In the genomic region with DNA sequence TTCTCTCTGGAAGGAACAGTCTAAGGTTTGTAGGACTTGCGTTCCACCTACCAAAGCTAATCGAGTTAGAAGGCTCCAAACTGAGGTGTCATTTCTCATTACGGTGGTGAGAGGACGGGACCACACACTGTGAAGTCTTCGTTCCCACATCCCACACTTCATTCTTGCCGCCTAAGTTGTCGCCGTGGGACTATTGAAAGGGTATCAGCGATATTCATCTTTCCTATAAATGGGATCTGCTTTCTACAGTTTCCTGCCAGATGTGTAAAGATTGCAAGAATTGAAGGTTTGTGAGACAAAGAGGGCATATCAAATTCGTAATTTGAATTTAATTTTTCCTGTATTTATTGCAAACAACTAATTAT, we compare ENCODE assay signal across 1 cellular context.
TF ChIP-seq lines count a peak whose summit lies in the region.

No MANE protein-coding gene starts in this region.

TF ChIP-seq in K562, 482 proteins besides CTCF, POLR2A, EP300 and RAD21 (continued from another document and continues in another):
- TF ChIP-seq YY1 (IDR thresholded peaks at IDR 0.05; ENCODE audit: borderline replicate concordance in 1 of 3, control insufficient read depth in 1 of 3, extremely low read depth in 1 of 3, insufficient read depth in 3 of 3, insufficient read length in 1 of 3, insufficient replicate concordance in 2 of 3, low read depth in 1 of 3, low read length in 2 of 3) (no peak), TRIM24 (IDR thresholded peaks at IDR 0.05) (no peak), SIN3B (IDR thresholded peaks at IDR 0.05; ENCODE audit: low read depth) (no peak), HDAC3 (IDR thresholded peaks at IDR 0.05; ENCODE audit: borderline replicate concordance, partially characterized antibody) (no peak), ZNF695 (CRISPR knock-in tag; IDR thresholded peaks at IDR 0.05) (no peak), NCOA4 (IDR thresholded peaks at IDR 0.05; ENCODE audit: partially characterized antibody) (no peak), RFX1 (IDR thresholded peaks at IDR 0.05) (peak; percentile 22; the same call in 1 of the 2 replicates), ZNF408 (CRISPR knock-in tag; IDR thresholded peaks at IDR 0.05; ENCODE audit: low read depth) (no peak), SMARCA5 (IDR thresholded peaks at IDR 0.05) (no peak), BDP1 (IDR thresholded peaks at IDR 0.05; ENCODE audit: insufficient read depth, insufficient read length) (no peak), ARID1B (IDR thresholded peaks at IDR 0.05) (no peak), KLF10 (CRISPR knock-in tag; IDR thresholded peaks at IDR 0.05) (0 out of 2 replicates have a peak, but pooled peaks have one; percentile 43), YBX1 (IDR thresholded peaks at IDR 0.05) (no peak), BRD9 (IDR thresholded peaks at IDR 0.05; ENCODE audit: low read depth, partially characterized antibody) (no peak), SMARCA4 (IDR thresholded peaks at IDR 0.05) (0 out of 2 replicates have a peak, but pooled peaks have one; percentile 35), DPF2 (IDR thresholded peaks at IDR 0.05) (peak; percentile 42; the same call in 1 of the 2 replicates), RBM39 (optimal IDR thresholded peaks at IDR 0.05; ENCODE audit: low read depth, low read length) (no peak), RBM34 (IDR thresholded peaks at IDR 0.05; ENCODE audit: borderline replicate concordance, insufficient read depth, low read length) (no peak), HOXB6 (CRISPR knock-in tag; IDR thresholded peaks at IDR 0.05; ENCODE audit: borderline replicate concordance) (0 out of 2 replicates have a peak, but pooled peaks have one; percentile 61), ZNF282 (CRISPR knock-in tag; IDR thresholded peaks at IDR 0.05) (no peak), ZNF766 (CRISPR knock-in tag; conservative IDR thresholded peaks at IDR 0.05) (no peak), MAX (CRISPR knock-in tag; IDR thresholded peaks at IDR 0.05) (no peak), ZBTB2 (IDR thresholded peaks at IDR 0.05) (no peak), EP400 (IDR thresholded peaks at IDR 0.05) (no peak; the same call in 1 of the 2 replicates), ZNF79 (CRISPR knock-in tag; IDR thresholded peaks at IDR 0.05; ENCODE audit: low read depth) (no peak), NR2C1 (IDR thresholded peaks at IDR 0.05) (no peak), NR2C1 (tag; IDR thresholded peaks at IDR 0.05) (no peak), ZNF3 (CRISPR knock-in tag; IDR thresholded peaks at IDR 0.05) (no peak), MTF1 (CRISPR knock-in tag; IDR thresholded peaks at IDR 0.05; ENCODE audit: borderline replicate concordance) (no peak), CCAR2 (IDR thresholded peaks at IDR 0.05; ENCODE audit: low read depth, low read length) (no peak), CBFA2T3 (IDR thresholded peaks at IDR 0.05) (no peak), CHD1 (IDR thresholded peaks at IDR 0.05; ENCODE audit: low read length) (no peak), TCF3 (CRISPR knock-in tag; IDR thresholded peaks at IDR 0.05) (no peak), MXD1 (CRISPR knock-in tag; IDR thresholded peaks at IDR 0.05; ENCODE audit: borderline replicate concordance, poor library complexity, severe bottlenecking) (no peak), ZNF318 (IDR thresholded peaks at IDR 0.05; ENCODE audit: borderline replicate concordance in 1 of 2, low read depth in 1 of 2) (no peak), PURB (CRISPR knock-in tag; IDR thresholded peaks at IDR 0.05; ENCODE audit: low read depth) (no peak), DACH1 (IDR thresholded peaks at IDR 0.05; ENCODE audit: partially characterized antibody) (no peak), CSDE1 (IDR thresholded peaks at IDR 0.05) (no peak), ZFP30 (CRISPR knock-in tag; IDR thresholded peaks at IDR 0.05; ENCODE audit: borderline replicate concordance) (no peak), ZNF24 (IDR thresholded peaks at IDR 0.05) (no peak), RNF2 (IDR thresholded peaks at IDR 0.05) (peak; percentile 10), ZNF444 (CRISPR knock-in tag; IDR thresholded peaks at IDR 0.05) (no peak), NR1H2 (CRISPR knock-in tag; IDR thresholded peaks at IDR 0.05) (no peak), TEAD4 (IDR thresholded peaks at IDR 0.05; ENCODE audit: low read length) (no peak), TEAD4 (CRISPR knock-in tag; IDR thresholded peaks at IDR 0.05; ENCODE audit: borderline replicate concordance) (no peak), ID3 (CRISPR knock-in tag; IDR thresholded peaks at IDR 0.05) (no peak), ID3 (tag; IDR thresholded peaks at IDR 0.05) (0 out of 2 replicates have a peak, but pooled peaks have one; percentile 49), CREB1 (IDR thresholded peaks at IDR 0.05) (no peak), CREB1 (CRISPR knock-in tag; IDR thresholded peaks at IDR 0.05) (no peak)
- TF ChIP-seq, protein P1, sequence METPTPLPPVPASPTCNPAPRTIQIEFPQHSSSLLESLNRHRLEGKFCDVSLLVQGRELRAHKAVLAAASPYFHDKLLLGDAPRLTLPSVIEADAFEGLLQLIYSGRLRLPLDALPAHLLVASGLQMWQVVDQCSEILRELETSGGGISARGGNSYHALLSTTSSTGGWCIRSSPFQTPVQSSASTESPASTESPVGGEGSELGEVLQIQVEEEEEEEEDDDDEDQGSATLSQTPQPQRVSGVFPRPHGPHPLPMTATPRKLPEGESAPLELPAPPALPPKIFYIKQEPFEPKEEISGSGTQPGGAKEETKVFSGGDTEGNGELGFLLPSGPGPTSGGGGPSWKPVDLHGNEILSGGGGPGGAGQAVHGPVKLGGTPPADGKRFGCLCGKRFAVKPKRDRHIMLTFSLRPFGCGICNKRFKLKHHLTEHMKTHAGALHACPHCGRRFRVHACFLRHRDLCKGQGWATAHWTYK (CRISPR knock-in tag; IDR thresholded peaks at IDR 0.05) = no peak
- TF ChIP-seq, protein P2, sequence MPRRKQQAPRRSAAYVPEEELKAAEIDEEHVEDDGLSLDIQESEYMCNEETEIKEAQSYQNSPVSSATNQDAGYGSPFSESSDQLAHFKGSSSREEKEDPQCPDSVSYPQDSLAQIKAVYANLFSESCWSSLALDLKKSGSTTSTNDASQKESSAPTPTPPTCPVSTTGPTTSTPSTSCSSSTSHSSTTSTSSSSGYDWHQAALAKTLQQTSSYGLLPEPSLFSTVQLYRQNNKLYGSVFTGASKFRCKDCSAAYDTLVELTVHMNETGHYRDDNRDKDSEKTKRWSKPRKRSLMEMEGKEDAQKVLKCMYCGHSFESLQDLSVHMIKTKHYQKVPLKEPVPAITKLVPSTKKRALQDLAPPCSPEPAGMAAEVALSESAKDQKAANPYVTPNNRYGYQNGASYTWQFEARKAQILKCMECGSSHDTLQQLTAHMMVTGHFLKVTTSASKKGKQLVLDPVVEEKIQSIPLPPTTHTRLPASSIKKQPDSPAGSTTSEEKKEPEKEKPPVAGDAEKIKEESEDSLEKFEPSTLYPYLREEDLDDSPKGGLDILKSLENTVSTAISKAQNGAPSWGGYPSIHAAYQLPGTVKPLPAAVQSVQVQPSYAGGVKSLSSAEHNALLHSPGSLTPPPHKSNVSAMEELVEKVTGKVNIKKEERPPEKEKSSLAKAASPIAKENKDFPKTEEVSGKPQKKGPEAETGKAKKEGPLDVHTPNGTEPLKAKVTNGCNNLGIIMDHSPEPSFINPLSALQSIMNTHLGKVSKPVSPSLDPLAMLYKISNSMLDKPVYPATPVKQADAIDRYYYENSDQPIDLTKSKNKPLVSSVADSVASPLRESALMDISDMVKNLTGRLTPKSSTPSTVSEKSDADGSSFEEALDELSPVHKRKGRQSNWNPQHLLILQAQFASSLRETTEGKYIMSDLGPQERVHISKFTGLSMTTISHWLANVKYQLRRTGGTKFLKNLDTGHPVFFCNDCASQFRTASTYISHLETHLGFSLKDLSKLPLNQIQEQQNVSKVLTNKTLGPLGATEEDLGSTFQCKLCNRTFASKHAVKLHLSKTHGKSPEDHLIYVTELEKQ (CRISPR knock-in tag; IDR thresholded peaks at IDR 0.05) = no peak
- TF ChIP-seq, protein P3, sequence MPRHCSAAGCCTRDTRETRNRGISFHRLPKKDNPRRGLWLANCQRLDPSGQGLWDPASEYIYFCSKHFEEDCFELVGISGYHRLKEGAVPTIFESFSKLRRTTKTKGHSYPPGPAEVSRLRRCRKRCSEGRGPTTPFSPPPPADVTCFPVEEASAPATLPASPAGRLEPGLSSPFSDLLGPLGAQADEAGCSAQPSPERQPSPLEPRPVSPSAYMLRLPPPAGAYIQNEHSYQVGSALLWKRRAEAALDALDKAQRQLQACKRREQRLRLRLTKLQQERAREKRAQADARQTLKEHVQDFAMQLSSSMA (CRISPR knock-in tag; IDR thresholded peaks at IDR 0.05) = 0 out of 2 replicates have a peak, but pooled peaks have one; percentile 62
- TF ChIP-seq, protein P4, sequence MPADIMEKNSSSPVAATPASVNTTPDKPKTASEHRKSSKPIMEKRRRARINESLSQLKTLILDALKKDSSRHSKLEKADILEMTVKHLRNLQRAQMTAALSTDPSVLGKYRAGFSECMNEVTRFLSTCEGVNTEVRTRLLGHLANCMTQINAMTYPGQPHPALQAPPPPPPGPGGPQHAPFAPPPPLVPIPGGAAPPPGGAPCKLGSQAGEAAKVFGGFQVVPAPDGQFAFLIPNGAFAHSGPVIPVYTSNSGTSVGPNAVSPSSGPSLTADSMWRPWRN (IDR thresholded peaks at IDR 0.05; ENCODE audit: low read depth) = no peak
